Comparison of ENCODE assay signal across 18 cellular contexts in genomic region chr18:13440277-13441248, GRCh38.
DNase-seq lines count a peak whose midpoint lies in the region; ATAC-seq and TF ChIP-seq lines count a peak whose summit lies in the region.
"Had no signal": no experiment of that assay in that cellular context is flagged by ENCODE, and none has a peak within 500 bp of the region (broad histone marks: within the 10 kb centered on the region; RNA-seq: fewer than 3 reads in every experiment).

No MANE protein-coding gene starts in this region.

- H3K4me1 Mint-ChIP-seq in activated CD4-positive, alpha-beta T cell treated with anti-CD3 and anti-CD28 coated beads, Interleukin-2, amount 10 ng/mL, durations not matched to agents 7 days and 5 days: peaks cover 72% of the 10 kb centered on the region

- H3K79me2 ChIP-seq in Loucy (ENCODE audit: insufficient read depth, low read length): peaks cover 48% of the 10 kb centered on the region

- H3K9me3 ChIP-seq in Loucy (ENCODE audit: insufficient read depth, low read depth, low read length): no peaks in the 10 kb centered on the region
- no peaks in the 10 kb centered on the region for H3K9me3 ChIP-seq in thymus (ENCODE audit: control insufficient read depth)
- H3K9me3 ChIP-seq: heart left ventricle, uterus had no signal

- H3K4me3 ChIP-seq in Loucy (ENCODE audit: low read length, poor library complexity, severe bottlenecking) (no peak overlapping the region), brain microvascular endothelial cell (ENCODE audit: low read depth, low read length) (no peak overlapping the region), thymus (ENCODE audit: low read length) (no peak overlapping the region)
- H3K4me3 ChIP-seq: dorsolateral prefrontal cortex, heart left ventricle, uterus had no signal

- H3K27me3 Mint-ChIP-seq in activated CD4-positive, alpha-beta T cell treated with anti-CD3 and anti-CD28 coated beads, Interleukin-2, amount 10 ng/mL, durations not matched to agents 7 days and 5 days: no peaks in the 10 kb centered on the region
- H3K27me3 Mint-ChIP-seq: activated CD8-positive, alpha-beta memory T cell treated with anti-CD3 and anti-CD28 coated beads, Interleukin-2, amount 10 ng/mL, durations not matched to agents 7 days and 5 days had no signal

- ATAC-seq in HG02885 (IDR thresholded peaks at IDR 0.05; ENCODE audit: poor library complexity, unreplicated experiment) (no peak), HG03097 (IDR thresholded peaks at IDR 0.05; ENCODE audit: low FRiP score, unreplicated experiment) (no peak)
- ATAC-seq: activated CD8-positive, alpha-beta memory T cell treated with anti-CD3 and anti-CD28 coated beads, Interleukin-2, amount 10 ng/mL, durations not matched to agents 7 days and 5 days had no signal

- peaks cover 2% of the 10 kb centered on the region for H3K36me3 Mint-ChIP-seq in activated CD4-positive, alpha-beta T cell treated with anti-CD3 and anti-CD28 coated beads, Interleukin-2, amount 10 ng/mL, durations not matched to agents 7 days and 5 days (ENCODE audit: low read depth)
- H3K36me3 Mint-ChIP-seq: activated CD8-positive, alpha-beta memory T cell treated with anti-CD3 and anti-CD28 coated beads, Interleukin-2, amount 10 ng/mL, durations not matched to agents 7 days and 5 days had no signal

- no peaks in the 10 kb centered on the region for H4K20me1 ChIP-seq in Loucy (ENCODE audit: insufficient read depth, low read length, poor library complexity, severe bottlenecking)

- H3K27me3 ChIP-seq in Loucy (ENCODE audit: insufficient read depth, low read length, poor library complexity, severe bottlenecking): no peaks in the 10 kb centered on the region
- H3K27me3 ChIP-seq in brain microvascular endothelial cell (replicated peaks): no peaks in the 10 kb centered on the region
- no peaks in the 10 kb centered on the region for H3K27me3 ChIP-seq in thymus (ENCODE audit: control insufficient read depth, insufficient read depth)
- H3K27me3 ChIP-seq: dorsolateral prefrontal cortex, heart left ventricle, uterus had no signal

- peaks cover 7% of the 10 kb centered on the region; the same call in 1 of the 2 replicates for H3F3A ChIP-seq in Loucy (ENCODE audit: low read depth)

- H3K36me3 ChIP-seq in Loucy (ENCODE audit: insufficient read depth, low read length) (no peaks in the 10 kb centered on the region), brain microvascular endothelial cell (replicated peaks) (no peaks in the 10 kb centered on the region), thymus (ENCODE audit: control insufficient read depth, insufficient read depth) (peaks cover 16% of the 10 kb centered on the region)
- H3K36me3 ChIP-seq: uterus had no signal

- CTCF ChIA-PET in activated CD4-positive, alpha-beta T cell treated with anti-CD3 and anti-CD28 coated beads, Interleukin-2, amount 10 ng/mL, durations not matched to agents 7 days and 5 days (lab: Charles Lee): interaction anchor here (1.4 kb wide), 1 partner anchor 9 kb away, joined by 3 read pairs; no protein-coding TSS in a partner anchor

- H3K9me3 Mint-ChIP-seq in activated CD4-positive, alpha-beta T cell treated with anti-CD3 and anti-CD28 coated beads, Interleukin-2, amount 10 ng/mL, durations not matched to agents 7 days and 5 days: no peaks in the 10 kb centered on the region
- H3K9me3 Mint-ChIP-seq: activated naive CD4-positive, alpha-beta T cell treated with anti-CD3 and anti-CD28 coated beads for 36 hours; nephron progenitor cell had no signal

- TF ChIP-seq CTCF in Loucy (conservative IDR thresholded peaks at IDR 0.05; ENCODE audit: low read length): peak; percentile 55
- peak; percentile 24 for TF ChIP-seq CTCF in brain microvascular endothelial cell (IDR thresholded peaks at IDR 0.05; ENCODE audit: low read depth, low read length, missing control alignments)

- peak overlapping the region; percentile 82 for H3K27ac Mint-ChIP-seq in activated CD4-positive, alpha-beta T cell treated with anti-CD3 and anti-CD28 coated beads, Interleukin-2, amount 10 ng/mL, durations not matched to agents 7 days and 5 days
- H3K27ac Mint-ChIP-seq: activated CD8-positive, alpha-beta memory T cell treated with anti-CD3 and anti-CD28 coated beads, Interleukin-2, amount 10 ng/mL, durations not matched to agents 7 days and 5 days; activated naive CD4-positive, alpha-beta T cell treated with anti-CD3 and anti-CD28 coated beads for 36 hours; nephron progenitor cell had no signal

- H3K4me2 ChIP-seq in Loucy (ENCODE audit: low read depth, low read length, poor library complexity, severe bottlenecking): peak overlapping the region; percentile 80

- 90% methylated on average over 25 of the region's 25 CpGs for WGBS in thymus

- H3K9ac ChIP-seq in Loucy (ENCODE audit: low read depth, low read length, poor library complexity, severe bottlenecking): peak overlapping the region; percentile 74

- no peak for DNase-seq in activated CD4-positive, alpha-beta T cell treated with anti-CD3 and anti-CD28 coated beads, Interleukin-2, amount 10 ng/mL, durations not matched to agents 7 days and 5 days
- DNase-seq in activated CD4-positive, alpha-beta T cell treated with anti-CD3 and anti-CD28 coated beads for 1 hour: no peak
- DNase-seq in brain microvascular endothelial cell (no peak), NCI-H446 treated with DMSO at 0.1 percent for 48 hours (lab: John Stamatoyannopoulos, UW) (no peak)
- DNase-seq: activated CD8-positive, alpha-beta memory T cell treated with anti-CD3 and anti-CD28 coated beads, Interleukin-2, amount 10 ng/mL, durations not matched to agents 7 days and 5 days; activated naive CD4-positive, alpha-beta T cell treated with anti-CD3 and anti-CD28 coated beads for 36 hours; dorsolateral prefrontal cortex; heart left ventricle; NCI-H187 treated with DMSO at 0.1 percent for 48 hours; NCI-H748 treated with DMSO at 0.1 percent for 48 hours; nephron progenitor cell; RPMI8226; stimulated activated CD4-positive, alpha-beta T cell treated with anti-CD3 and anti-CD28 coated beads, Interleukin-15, amount 100 ng/mL, for 24 hours; uterus had no signal

- in situ Hi-C loops in brain microvascular endothelial cell (cut with HindIII; ENCODE audit: low pct_ligation_motif_present, low sequenced_read_pairs): no loop called here

- no peak overlapping the region for H3K27ac ChIP-seq in brain microvascular endothelial cell
- peak overlapping the region; percentile 90 for H3K27ac ChIP-seq in thymus (ENCODE audit: low read depth)
- H3K27ac ChIP-seq: uterus had no signal

- H3K4me1 ChIP-seq in Loucy (ENCODE audit: insufficient read depth, low read length, poor library complexity, severe bottlenecking) (peaks cover 85% of the 10 kb centered on the region), thymus (ENCODE audit: control insufficient read depth, insufficient read depth, low read length) (peaks cover 85% of the 10 kb centered on the region)
- H3K4me1 ChIP-seq: uterus had no signal

- no peak overlapping the region for H3K4me3 Mint-ChIP-seq in activated CD4-positive, alpha-beta T cell treated with anti-CD3 and anti-CD28 coated beads, Interleukin-2, amount 10 ng/mL, durations not matched to agents 7 days and 5 days
- H3K4me3 Mint-ChIP-seq: activated CD8-positive, alpha-beta memory T cell treated with anti-CD3 and anti-CD28 coated beads, Interleukin-2, amount 10 ng/mL, durations not matched to agents 7 days and 5 days; activated naive CD4-positive, alpha-beta T cell treated with anti-CD3 and anti-CD28 coated beads for 36 hours; nephron progenitor cell had no signal

- no peak overlapping the region for H2AFZ ChIP-seq in Loucy (ENCODE audit: low read length)

- POLR2A ChIA-PET in activated CD4-positive, alpha-beta T cell treated with anti-CD3 and anti-CD28 coated beads, Interleukin-2, amount 10 ng/mL, durations not matched to agents 7 days and 5 days (lab: Charles Lee): no interaction called here

- no peaks in the 10 kb centered on the region for H3K9me2 ChIP-seq in Loucy (replicated peaks; ENCODE audit: low read depth, low read length)
